In genomic region chr5:73171495-73171894, GRCh38 we compare ENCODE assay signal across 25 cellular contexts. TPM values are rescaled to one million over a fixed set of nuclear protein-coding genes. Genes with fewer than 3 reads are reported as not detected.
"Had no signal": no experiment of that assay in that cellular context is flagged by ENCODE, and none has a peak within 500 bp of the region (broad histone marks: within the 10 kb centered on the region; RNA-seq: fewer than 3 reads in every experiment).

No MANE protein-coding gene starts in this region.

- H3K27me3 ChIP-seq: breast epithelium had no signal

- H3K9me3 ChIP-seq: adrenal gland, breast epithelium had no signal

- H3K4me1 ChIP-seq: adrenal gland, breast epithelium had no signal

- FAIRE-seq: RCC 7860 had no signal

- DNase-seq: activated B cell treated with CpG ODN at 0.5 μM for 24 hours; activated CD4-positive, alpha-beta memory T cell treated with anti-CD3 and anti-CD28 coated beads, Interleukin-2, amount 10 ng/mL, durations not matched to agents 7 days and 5 days; activated CD4-positive, alpha-beta T cell treated with anti-CD3 and anti-CD28 coated beads, Interleukin-2, amount 10 ng/mL, durations not matched to agents 7 days and 5 days; activated naive CD4-positive, alpha-beta T cell treated with anti-CD3 and anti-CD28 coated beads, Interleukin-2, amount 50 U/mL, for 16 hours; activated naive CD8-positive, alpha-beta T cell treated with anti-CD3 and anti-CD28 coated beads, Interleukin-2, amount 10 ng/mL, durations not matched to agents 7 days and 5 days; activated T-cell treated with anti-CD3 and anti-CD28 coated beads for 4 hours; adrenal gland; anterior cingulate cortex; caudate nucleus; KG1; NCI-H1092; NCI-H1930; NCI-H510A treated with DMSO at 0.1 percent for 48 hours; NCI-H69; NK-92 treated with Interleukin-12 subunit alpha and Interleukin-12 subunit beta, amount 100 ng/mL, for 24 hours; SIG-M5; T-helper 17 cell; T-helper 9 cell had no signal

- H3K36me3 ChIP-seq: adrenal gland, breast epithelium had no signal

- H3K4me3 ChIP-seq: adrenal gland, breast epithelium had no signal

- H3K27ac ChIP-seq: adrenal gland, breast epithelium had no signal

RNA-seq across cellular contexts. Expression of gene TMEM174, which starts 1.5 kb away (rescaled TPM):
- total RNA-seq: activated B cell treated with CpG ODN at 0.5 μM for 24 hours; activated CD4-positive, alpha-beta memory T cell treated with anti-CD3 and anti-CD28 coated beads, Interleukin-2, amount 10 ng/mL, durations not matched to agents 7 days and 5 days; activated CD4-positive, alpha-beta T cell treated with anti-CD3 and anti-CD28 coated beads, Interleukin-2, amount 10 ng/mL, durations not matched to agents 7 days and 5 days; activated CD8-positive, alpha-beta memory T cell treated with anti-CD3 and anti-CD28 coated beads for 36 hours; activated naive CD8-positive, alpha-beta T cell treated with anti-CD3 and anti-CD28 coated beads, Interleukin-2, amount 10 ng/mL, durations not matched to agents 7 days and 5 days; adrenal gland; breast epithelium; cerebellum; LHCN-M2; MCF 10A; T-helper 17 cell had no signal
- polyA plus RNA-seq: adrenal gland, IgD-negative memory B cell had no signal

RNA-seq across cellular contexts. Expression of gene TMEM171, which starts 51.1 kb away (rescaled TPM):
- total RNA-seq: activated B cell treated with CpG ODN at 0.5 μM for 24 hours; activated CD4-positive, alpha-beta memory T cell treated with anti-CD3 and anti-CD28 coated beads, Interleukin-2, amount 10 ng/mL, durations not matched to agents 7 days and 5 days; activated CD4-positive, alpha-beta T cell treated with anti-CD3 and anti-CD28 coated beads, Interleukin-2, amount 10 ng/mL, durations not matched to agents 7 days and 5 days; activated CD8-positive, alpha-beta memory T cell treated with anti-CD3 and anti-CD28 coated beads for 36 hours had no signal
- polyA plus RNA-seq: IgD-negative memory B cell had no signal
